In the genomic region with DNA sequence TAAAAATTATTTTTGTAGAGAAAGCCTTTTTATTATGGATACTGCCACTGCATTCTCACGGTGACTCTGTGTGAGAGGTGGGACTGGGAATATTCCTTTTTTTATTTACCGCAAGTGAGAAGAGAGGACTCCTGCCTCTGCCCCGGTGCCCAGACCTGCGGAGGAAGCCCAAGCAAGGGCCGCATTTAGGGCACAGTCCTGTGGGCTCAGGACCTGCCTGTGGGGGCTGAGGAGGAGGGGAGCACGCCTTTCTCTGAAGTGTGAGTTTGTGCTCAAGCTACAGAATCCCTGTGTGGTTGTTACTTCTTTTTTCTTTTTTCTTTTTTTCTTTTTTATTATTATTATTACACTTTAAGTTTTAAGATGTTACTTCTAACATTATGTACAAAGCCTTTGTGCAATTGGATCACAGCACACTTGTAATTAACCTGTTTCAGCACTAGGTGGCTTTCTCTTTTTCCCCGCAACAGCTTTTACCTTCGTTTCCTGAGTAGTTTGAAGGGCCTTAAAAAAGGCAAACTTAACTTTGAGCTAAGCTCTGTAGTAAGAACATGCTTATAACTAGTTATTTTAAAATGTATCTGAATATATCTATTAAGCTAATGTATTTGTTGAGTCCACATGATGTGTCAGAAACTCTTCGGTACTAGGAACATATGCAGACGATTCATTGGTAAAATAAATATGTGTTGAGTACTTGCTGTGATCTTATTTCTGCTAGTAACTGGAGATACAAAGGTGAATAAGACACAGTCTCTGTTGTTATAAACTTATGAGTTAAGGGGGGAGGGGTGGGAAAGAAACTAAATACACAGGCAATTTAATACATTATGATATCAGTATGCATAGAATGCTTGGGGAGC, we compare ENCODE assay signal across 8 cellular contexts. TPM values are rescaled to one million over a fixed set of nuclear protein-coding genes. Genes with fewer than 3 reads are reported as not detected.
A peak's percentile ranks its signal among the peaks of the same experiment; 100 is the strongest.
DNase-seq lines count a peak whose midpoint lies in the region; ATAC-seq and TF ChIP-seq lines count a peak whose summit lies in the region.

No MANE protein-coding gene starts in this region.

- DNase-seq in activated CD4-positive, alpha-beta T cell treated with anti-CD3 and anti-CD28 coated beads, Interleukin-2, amount 10 ng/mL, durations not matched to agents 24 days and 14 days, result peak; percentile 69
- DNase-seq in activated CD4-positive, alpha-beta T cell treated with anti-CD3 and anti-CD28 coated beads, Interleukin-2, amount 50 U/mL, for 1 hour, result no peak
- DNase-seq in foreskin fibroblast (peak in 1 of 2 donors; percentile 70), stomach (no peak), GM19240 (ENCODE audit: insufficient read length, low spot score) (no peak)
- no peak for DNase-seq in stimulated activated CD4-positive, alpha-beta T cell treated with anti-CD3 and anti-CD28 coated beads, Interleukin-4, amount 100 ng/mL, for 1 hour

- peaks cover 18% of the 10 kb centered on the region for H3K27me3 Mint-ChIP-seq in activated CD4-positive, alpha-beta T cell treated with anti-CD3 and anti-CD28 coated beads, Interleukin-2, amount 10 ng/mL, durations not matched to agents 24 days and 14 days

- 47 to 58% (median 51%) methylated on average over 10 of the region's 10 CpGs for WGBS in stomach, 5 donors

- H3K4me3 ChIP-seq in foreskin fibroblast (ENCODE audit: low read depth in 1 of 2, low read length in 2 of 2) (no peak overlapping the region), stomach (no peak overlapping the region)

- H3K36me3 ChIP-seq in stomach, result no peaks in the 10 kb centered on the region

- H3K27ac ChIP-seq in stomach, result no peak overlapping the region

- no peak for TF ChIP-seq EP300 in stomach (IDR thresholded peaks at IDR 0.05)

- intact Hi-C loops in activated CD4-positive, alpha-beta T cell treated with anti-CD3 and anti-CD28 coated beads, Interleukin-2, amount 10 ng/mL, durations not matched to agents 24 days and 14 days (cut with micrococcal nuclease), result loop anchor here (1.0 to 10.0 kb wide), 2 partner anchors 111 to 1638 kb away; no protein-coding TSS in a partner anchor
- intact Hi-C loops in stomach (cut with DNase I; ENCODE audit: low total_unique reads), result loop anchor here (5.0 kb wide), 1 partner anchor 111 kb away; no protein-coding TSS in a partner anchor

- no peaks in the 10 kb centered on the region for H3K36me3 Mint-ChIP-seq in activated CD4-positive, alpha-beta T cell treated with anti-CD3 and anti-CD28 coated beads, Interleukin-2, amount 10 ng/mL, durations not matched to agents 24 days and 14 days (ENCODE audit: low read depth)

- peak; percentile 75 for ATAC-seq in HG02884 (IDR thresholded peaks at IDR 0.05; ENCODE audit: unreplicated experiment)
- ATAC-seq in SK-N-SH treated with all-trans-retinoic acid at 6 μM for 48 hours, result peak; percentile 57; the same call in 2 of the 3 replicates

- H3K9me3 ChIP-seq in stomach, result no peaks in the 10 kb centered on the region

- peaks cover 7 to 90% (median 46%) of the 10 kb centered on the region in 4 donors for H3K4me1 ChIP-seq in stomach

- no peaks in the 10 kb centered on the region for H3K4me1 Mint-ChIP-seq in activated CD4-positive, alpha-beta T cell treated with anti-CD3 and anti-CD28 coated beads, Interleukin-2, amount 10 ng/mL, durations not matched to agents 24 days and 14 days

- no peaks in the 10 kb centered on the region for H3K27me3 ChIP-seq in stomach

- H3K4me3 Mint-ChIP-seq in activated CD4-positive, alpha-beta T cell treated with anti-CD3 and anti-CD28 coated beads, Interleukin-2, amount 10 ng/mL, durations not matched to agents 24 days and 14 days, result no peak overlapping the region

- no peak for TF ChIP-seq POLR2A in stomach (IDR thresholded peaks at IDR 0.05)

- H3K9me3 Mint-ChIP-seq in activated CD4-positive, alpha-beta T cell treated with anti-CD3 and anti-CD28 coated beads, Interleukin-2, amount 10 ng/mL, durations not matched to agents 24 days and 14 days, result no peaks in the 10 kb centered on the region

- TF ChIP-seq CTCF in foreskin fibroblast (IDR thresholded peaks at IDR 0.05; ENCODE audit: low read depth, low read length) (peak; percentile 48), stomach (IDR thresholded peaks at IDR 0.05) (peak in 5 of 7 experiments; percentile 29 to 67 (median 62))

- no peak overlapping the region for H3K27ac Mint-ChIP-seq in activated CD4-positive, alpha-beta T cell treated with anti-CD3 and anti-CD28 coated beads, Interleukin-2, amount 10 ng/mL, durations not matched to agents 24 days and 14 days

TF ChIP-seq in SK-N-SH treated with all-trans-retinoic acid at 6 μM for 48 hours, 23 proteins besides CTCF, POLR2A, EP300 and RAD21:
- no peak for TF ChIP-seq ZFP30 (CRISPR knock-in tag; IDR thresholded peaks at IDR 0.05)
- TF ChIP-seq ZFP3 (CRISPR knock-in tag; IDR thresholded peaks at IDR 0.05), result no peak

RNA-seq across cellular contexts. Expression of gene AMOTL1, which starts 18.3 kb away (rescaled TPM):
- total RNA-seq in activated CD4-positive, alpha-beta T cell treated with anti-CD3 and anti-CD28 coated beads, Interleukin-2, amount 10 ng/mL, durations not matched to agents 24 days and 14 days, result 5.4 and 5.9 TPM in 2 replicates
- total RNA-seq in stomach, result 10 to 100 TPM; 11.0 to 46.3 (median 38.4) TPM
- polyA plus RNA-seq in stomach, result 1 to 10 TPM; 5.0 to 7.0 (median 6.1) TPM
